26 cellular contexts compared by ENCODE assay signal in the genomic region with DNA sequence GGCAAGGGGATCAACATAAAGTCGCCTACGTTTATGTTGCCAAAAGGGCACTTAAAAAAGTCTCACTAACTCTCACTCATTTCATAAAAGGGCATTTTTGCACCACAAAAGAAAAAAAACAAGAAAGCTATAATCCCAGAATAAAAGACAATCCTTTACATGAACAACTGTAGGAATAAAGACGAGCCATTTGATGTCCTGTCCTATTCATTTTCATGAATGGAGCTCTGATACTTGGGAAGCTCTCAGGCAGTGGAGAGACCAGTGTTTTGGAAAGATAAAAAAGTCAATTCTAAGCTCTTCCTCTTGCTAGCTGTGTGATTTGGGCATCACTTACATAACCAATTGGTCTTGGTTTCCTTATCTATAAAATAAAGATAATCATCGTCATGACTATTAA.
"Had no signal": no experiment of that assay in that cellular context is flagged by ENCODE, and none has a peak within 500 bp of the region (broad histone marks: within the 10 kb centered on the region; RNA-seq: fewer than 3 reads in every experiment).

No MANE protein-coding gene starts in this region.

- DNase-seq: activated CD4-positive, alpha-beta memory T cell treated with anti-CD3 and anti-CD28 coated beads for 36 hours; activated CD4-positive, alpha-beta T cell treated with anti-CD3 and anti-CD28 coated beads, Interleukin-2, amount 10 ng/mL, durations not matched to agents 7 days and 5 days; activated CD4-positive, CD25-positive, alpha-beta regulatory T cell; activated CD8-positive, alpha-beta memory T cell treated with anti-CD3 and anti-CD28 coated beads for 24 hours; activated effector memory CD4-positive, alpha-beta T cell treated with anti-CD3 and anti-CD28 coated beads, Interleukin-2, amount 50 U/mL, for 16 hours; activated naive CD4-positive, alpha-beta T cell treated with Interleukin-2 at 50 U/mL for 16 hours; activated T-cell treated with anti-CD3 and anti-CD28 coated beads, Interleukin-2, amount 50 U/mL, for 4 hours; amygdala; central memory CD4-positive, alpha-beta T cell; Kasumi-1; KBM-7; NCI-H1048; NCI-H146; NCI-H187 treated with DMSO at 0.1 percent for 48 hours; NCI-H2081 treated with DMSO at 0.1 percent for 48 hours; NCI-H2171; NCI-H226; NCI-H526; NCI-H82; RPMI8226; T-cell; T-helper 2 cell; T1000 had no signal

- H3K4me1 Mint-ChIP-seq: activated CD4-positive, alpha-beta T cell treated with anti-CD3 and anti-CD28 coated beads, Interleukin-2, amount 10 ng/mL, durations not matched to agents 7 days and 5 days had no signal

- H3K36me3 Mint-ChIP-seq: activated CD4-positive, alpha-beta memory T cell treated with anti-CD3 and anti-CD28 coated beads for 36 hours; activated naive CD4-positive, alpha-beta T cell treated with anti-CD3 and anti-CD28 coated beads, Interleukin-2, amount 50 U/mL, for 72 hours; T-cell had no signal

- H3K4me3 ChIP-seq: SK-N-MC had no signal

- H3K27ac Mint-ChIP-seq: activated CD4-positive, alpha-beta memory T cell treated with anti-CD3 and anti-CD28 coated beads for 36 hours; activated CD4-positive, alpha-beta T cell treated with anti-CD3 and anti-CD28 coated beads, Interleukin-2, amount 10 ng/mL, durations not matched to agents 7 days and 5 days; activated naive CD4-positive, alpha-beta T cell treated with anti-CD3 and anti-CD28 coated beads, Interleukin-2, amount 50 U/mL, for 72 hours; T-cell had no signal

- H3K9me3 Mint-ChIP-seq: activated CD4-positive, alpha-beta memory T cell treated with anti-CD3 and anti-CD28 coated beads for 36 hours; activated CD4-positive, alpha-beta T cell treated with anti-CD3 and anti-CD28 coated beads, Interleukin-2, amount 10 ng/mL, durations not matched to agents 7 days and 5 days; activated naive CD4-positive, alpha-beta T cell treated with anti-CD3 and anti-CD28 coated beads, Interleukin-2, amount 50 U/mL, for 72 hours; activated T-cell treated with anti-CD3 and anti-CD28 coated beads, Interleukin-2, amount 50 U/mL, for 4 hours; T-cell had no signal

- H3K27me3 Mint-ChIP-seq: activated CD4-positive, alpha-beta memory T cell treated with anti-CD3 and anti-CD28 coated beads for 36 hours; T-cell had no signal

- H3K4me3 Mint-ChIP-seq: activated CD4-positive, alpha-beta memory T cell treated with anti-CD3 and anti-CD28 coated beads for 36 hours; activated CD4-positive, alpha-beta T cell treated with anti-CD3 and anti-CD28 coated beads, Interleukin-2, amount 10 ng/mL, durations not matched to agents 7 days and 5 days; activated T-cell treated with anti-CD3 and anti-CD28 coated beads, Interleukin-2, amount 50 U/mL, for 4 hours; T-cell had no signal

- ATAC-seq: activated naive CD4-positive, alpha-beta T cell treated with anti-CD3 and anti-CD28 coated beads, Interleukin-2, amount 50 U/mL, for 72 hours; activated T-cell treated with anti-CD3 and anti-CD28 coated beads, Interleukin-2, amount 50 U/mL, for 4 hours; Right ventricle myocardium inferior; T-cell had no signal

- H3K27ac ChIP-seq: SK-N-MC had no signal
